ENCODE assay signal across 30 cellular contexts in genomic region chr13:35279500-35279899, GRCh38.
"Had no signal": no experiment of that assay in that cellular context is flagged by ENCODE, and none has a peak within 500 bp of the region (broad histone marks: within the 10 kb centered on the region; RNA-seq: fewer than 3 reads in every experiment).

No MANE protein-coding gene starts in this region.

- DNase-seq: naive B cell; naive thymus-derived CD8-positive, alpha-beta T cell; occipital lobe; ovary; posterior cingulate gyrus; psoas muscle; right cardiac atrium; spleen; stimulated activated CD4-positive, alpha-beta T cell treated with anti-CD3 and anti-CD28 coated beads, Interleukin-12 subunit alpha, Interleukin-12 subunit beta, amount 100 ng/mL, for 4 hours; stimulated activated CD4-positive, alpha-beta T cell treated with anti-CD3 and anti-CD28 coated beads, Interleukin-1b, Interleukin-23, amount 100 ng/mL, for 48 hours; stimulated activated CD4-positive, alpha-beta T cell treated with anti-CD3 and anti-CD28 coated beads, Interleukin-2, amount 100 ng/mL, for 48 hours; stimulated activated CD4-positive, alpha-beta T cell treated with anti-CD3 and anti-CD28 coated beads, Interleukin-4, amount 100 ng/mL, for 24 hours; stimulated activated naive B cell treated with anti-CD40 and anti-IgM and Interleukin-4, amounts not matched to agents 10 μg/mL and 1 μg/mL and 100 μg/mL, for 72 hours; stimulated activated naive CD4-positive, alpha-beta T cell treated with Interleukin-2 at 50 U/mL for 16 hours; stomach; thyroid gland; trophoblast cell; upper lobe of left lung had no signal

- H3K4me2 ChIP-seq: neural progenitor cell, smooth muscle cell had no signal

- H3K27me3 ChIP-seq: neural progenitor cell, spleen, stomach, thyroid gland, tibial nerve, upper lobe of left lung, vagina had no signal

- H3K4me1 ChIP-seq: parathyroid adenoma, spleen, stomach, thyroid gland, tibial nerve, upper lobe of left lung, vagina had no signal

- H3K36me3 Mint-ChIP-seq: naive B cell; naive thymus-derived CD8-positive, alpha-beta T cell; natural killer cell treated with Interleukin-12 subunit alpha and Interleukin-12 subunit beta and Interleukin-15 and Interleukin-18, amount 100 ng/mL, for 72 hours; neural progenitor cell; stimulated activated effector memory CD8-positive, alpha-beta T cell treated with anti-CD3 and anti-CD28 coated beads, Interleukin-12 subunit alpha, Interleukin-12 subunit beta, amount 100 ng/mL, for 72 hours; stimulated activated naive B cell treated with anti-CD40 and anti-IgM and Interleukin-4, amounts not matched to agents 10 μg/mL and 1 μg/mL and 100 μg/mL, for 72 hours had no signal

- H3K27me3 Mint-ChIP-seq: naive B cell; naive thymus-derived CD8-positive, alpha-beta T cell; natural killer cell treated with Interleukin-12 subunit alpha and Interleukin-12 subunit beta and Interleukin-15 and Interleukin-18, amount 100 ng/mL, for 72 hours; stimulated activated naive B cell treated with anti-CD40 and anti-IgM and Interleukin-4, amounts not matched to agents 10 μg/mL and 1 μg/mL and 100 μg/mL, for 72 hours; stimulated activated naive CD8-positive, alpha-beta T cell treated with anti-CD3 and anti-CD28 coated beads, Interleukin-15, Interleukin-2, amounts not matched to agents 100 ng/mL and 50 ng/mL, for 24 hours had no signal

- H3K79me2 ChIP-seq: parathyroid adenoma had no signal

- H3K4me3 ChIP-seq: neural progenitor cell, ovary, psoas muscle, skin epidermis, smooth muscle cell, spleen, stomach, thoracic aorta, thyroid gland, tibial nerve, upper lobe of left lung, vagina had no signal

- FAIRE-seq: urothelium cell line had no signal

- H3K9me3 ChIP-seq: ovary, psoas muscle, spleen, stomach, thoracic aorta, thyroid gland, tibial nerve, upper lobe of left lung, vagina had no signal

- H3K4me1 Mint-ChIP-seq: naive B cell; naive thymus-derived CD8-positive, alpha-beta T cell; neural progenitor cell; stimulated activated effector memory CD8-positive, alpha-beta T cell treated with anti-CD3 and anti-CD28 coated beads, Interleukin-12 subunit alpha, Interleukin-12 subunit beta, amount 100 ng/mL, for 72 hours; stimulated activated naive B cell treated with anti-CD40 and anti-IgM and Interleukin-4, amounts not matched to agents 10 μg/mL and 1 μg/mL and 100 μg/mL, for 72 hours had no signal

- H3K27ac ChIP-seq: neural progenitor cell, ovary, parathyroid adenoma, psoas muscle, skin epidermis, spleen, stomach, thoracic aorta, thyroid gland, tibial nerve, upper lobe of left lung, vagina had no signal

- H3K27ac Mint-ChIP-seq: naive B cell; naive thymus-derived CD8-positive, alpha-beta T cell; natural killer cell treated with Interleukin-12 subunit alpha and Interleukin-12 subunit beta and Interleukin-15 and Interleukin-18, amount 100 ng/mL, for 72 hours; neural progenitor cell; stimulated activated effector memory CD8-positive, alpha-beta T cell treated with anti-CD3 and anti-CD28 coated beads, Interleukin-12 subunit alpha, Interleukin-12 subunit beta, amount 100 ng/mL, for 72 hours; stimulated activated naive B cell treated with anti-CD40 and anti-IgM and Interleukin-4, amounts not matched to agents 10 μg/mL and 1 μg/mL and 100 μg/mL, for 72 hours; stimulated activated naive CD8-positive, alpha-beta T cell treated with anti-CD3 and anti-CD28 coated beads, Interleukin-15, Interleukin-2, amounts not matched to agents 100 ng/mL and 50 ng/mL, for 24 hours had no signal

- H3K4me3 Mint-ChIP-seq: naive B cell; naive thymus-derived CD8-positive, alpha-beta T cell; natural killer cell treated with Interleukin-12 subunit alpha and Interleukin-12 subunit beta and Interleukin-15 and Interleukin-18, amount 100 ng/mL, for 72 hours; neural progenitor cell; stimulated activated effector memory CD8-positive, alpha-beta T cell treated with anti-CD3 and anti-CD28 coated beads, Interleukin-12 subunit alpha, Interleukin-12 subunit beta, amount 100 ng/mL, for 72 hours; stimulated activated naive B cell treated with anti-CD40 and anti-IgM and Interleukin-4, amounts not matched to agents 10 μg/mL and 1 μg/mL and 100 μg/mL, for 72 hours; stimulated activated naive CD8-positive, alpha-beta T cell treated with anti-CD3 and anti-CD28 coated beads, Interleukin-15, Interleukin-2, amounts not matched to agents 100 ng/mL and 50 ng/mL, for 24 hours had no signal

- H2AFZ ChIP-seq: neural progenitor cell, parathyroid adenoma had no signal

- H3K36me3 ChIP-seq: neural progenitor cell, ovary, spleen, stomach, thoracic aorta, thyroid gland, tibial nerve, upper lobe of left lung, vagina had no signal

- H3K9ac ChIP-seq: neural progenitor cell, parathyroid adenoma had no signal

- H3K9me3 Mint-ChIP-seq: natural killer cell treated with Interleukin-12 subunit alpha and Interleukin-12 subunit beta and Interleukin-15 and Interleukin-18, amount 100 ng/mL, for 72 hours; stimulated activated naive CD8-positive, alpha-beta T cell treated with anti-CD3 and anti-CD28 coated beads, Interleukin-15, Interleukin-2, amounts not matched to agents 100 ng/mL and 50 ng/mL, for 24 hours had no signal

- ATAC-seq: naive thymus-derived CD8-positive, alpha-beta T cell; natural killer cell treated with Interleukin-12 subunit alpha and Interleukin-12 subunit beta and Interleukin-15 and Interleukin-18, amount 100 ng/mL, for 72 hours; psoas muscle; right cardiac atrium; sciatic nerve; stimulated activated effector memory CD8-positive, alpha-beta T cell treated with anti-CD3 and anti-CD28 coated beads, Interleukin-12 subunit alpha, Interleukin-12 subunit beta, amount 100 ng/mL, for 72 hours; stimulated activated naive B cell treated with anti-CD40 and anti-IgM and Interleukin-4, amounts not matched to agents 10 μg/mL and 1 μg/mL and 100 μg/mL, for 72 hours had no signal
